8 cellular contexts compared by ENCODE assay signal in genomic region chr17:1720856-1721386, GRCh38. TPM values are rescaled to one million over a fixed set of nuclear protein-coding genes. Genes with fewer than 3 reads are reported as not detected.
DNase-seq lines count a peak whose midpoint lies in the region; ATAC-seq and TF ChIP-seq lines count a peak whose summit lies in the region.

No MANE protein-coding gene starts in this region.

- peak overlapping the region; percentile 78 to 99 (median 96) for H3K27ac Mint-ChIP-seq in IgD-negative memory B cell
- no peak overlapping the region for H3K27ac Mint-ChIP-seq in T-helper 2 cell treated with Interferon-gamma antibody and Interleukin-4, amounts not matched to agents 5 μg/mL and 100 μg/mL, for 36 hours

- no peaks in the 10 kb centered on the region for H3K9me3 Mint-ChIP-seq in IgD-negative memory B cell
- no peaks in the 10 kb centered on the region for H3K9me3 Mint-ChIP-seq in T-helper 2 cell treated with Interferon-gamma antibody and Interleukin-4, amounts not matched to agents 5 μg/mL and 100 μg/mL, for 36 hours

- peaks cover 21 to 28% (median 27%) of the 10 kb centered on the region in 3 donors for H3K4me1 Mint-ChIP-seq in IgD-negative memory B cell
- H3K4me1 Mint-ChIP-seq in T-helper 2 cell treated with Interferon-gamma antibody and Interleukin-4, amounts not matched to agents 5 μg/mL and 100 μg/mL, for 36 hours (ENCODE audit: low read depth), result peaks cover 32% of the 10 kb centered on the region

- H3K36me3 Mint-ChIP-seq in IgD-negative memory B cell, result peaks cover 2% of the 10 kb centered on the region
- peaks cover 6% of the 10 kb centered on the region for H3K36me3 Mint-ChIP-seq in T-helper 2 cell treated with Interferon-gamma antibody and Interleukin-4, amounts not matched to agents 5 μg/mL and 100 μg/mL, for 36 hours (ENCODE audit: low read depth)

- no peak overlapping the region for H3K4me3 ChIP-seq in astrocyte of the spinal cord (ENCODE audit: low read depth, low read length)

- peak overlapping the region in 3 of 4 donors; percentile 38 to 69 (median 60) for H3K4me3 Mint-ChIP-seq in IgD-negative memory B cell
- H3K4me3 Mint-ChIP-seq in T-helper 2 cell treated with Interferon-gamma antibody and Interleukin-4, amounts not matched to agents 5 μg/mL and 100 μg/mL, for 36 hours, result peak overlapping the region; percentile 39

- H3K27me3 Mint-ChIP-seq in IgD-negative memory B cell, result no peaks in the 10 kb centered on the region
- no peaks in the 10 kb centered on the region for H3K27me3 Mint-ChIP-seq in T-helper 2 cell treated with Interferon-gamma antibody and Interleukin-4, amounts not matched to agents 5 μg/mL and 100 μg/mL, for 36 hours (ENCODE audit: low read depth)

- peak; percentile 98 for TF ChIP-seq CTCF in astrocyte of the spinal cord (IDR thresholded peaks at IDR 0.05; ENCODE audit: low read depth, low read length)

- DNase-seq in DMS79 (lab: John Stamatoyannopoulos, UW) (peak; percentile 25), astrocyte of the spinal cord (ENCODE audit: low read depth, low spot score) (peak; percentile 62), kidney glomerular epithelial cell (lab: John Stamatoyannopoulos, UW) (peak; percentile 44)
- DNase-seq in T-helper 2 cell treated with Interferon-gamma antibody and Interleukin-4, amounts not matched to agents 5 μg/mL and 100 μg/mL, for 36 hours (ENCODE audit: low spot score), result peak; percentile 58
- DNase-seq in stimulated activated CD4-positive, alpha-beta T cell treated with anti-CD3 and anti-CD28 coated beads, Interleukin-4, amount 100 ng/mL, for 4 hours, result peak; percentile 59 to 64

- in situ Hi-C loops in astrocyte of the spinal cord (cut with HindIII; ENCODE audit: low sequenced_read_pairs), result no loop called here

- ATAC-seq in HG03135 (IDR thresholded peaks at IDR 0.05; ENCODE audit: unreplicated experiment), result no peak
- ATAC-seq in GM19467 (IDR thresholded peaks at IDR 0.05; ENCODE audit: unreplicated experiment), result no peak

RNA-seq across cellular contexts. Expression of gene WDR81, which starts 3.6 kb away (rescaled TPM):
- 21.6 TPM for polyA plus RNA-seq in IgD-negative memory B cell

RNA-seq across cellular contexts. Expression of gene TLCD2, which starts 10.7 kb away (rescaled TPM):
- polyA plus RNA-seq in IgD-negative memory B cell, result not detected

RNA-seq across cellular contexts. Expression of gene SERPINF2, which starts 21.8 kb away (rescaled TPM):
- polyA plus RNA-seq in IgD-negative memory B cell, result 1.2 TPM

RNA-seq across cellular contexts. Expression of gene PRPF8, which starts 36.3 kb away (rescaled TPM):
- 156 TPM for polyA plus RNA-seq in IgD-negative memory B cell

RNA-seq across cellular contexts. Expression of gene SERPINF1, which starts 40.9 kb away (rescaled TPM):
- polyA plus RNA-seq in IgD-negative memory B cell, result 8.3 TPM
